ENCODE assay signal across 1 cellular context in the genomic region with DNA sequence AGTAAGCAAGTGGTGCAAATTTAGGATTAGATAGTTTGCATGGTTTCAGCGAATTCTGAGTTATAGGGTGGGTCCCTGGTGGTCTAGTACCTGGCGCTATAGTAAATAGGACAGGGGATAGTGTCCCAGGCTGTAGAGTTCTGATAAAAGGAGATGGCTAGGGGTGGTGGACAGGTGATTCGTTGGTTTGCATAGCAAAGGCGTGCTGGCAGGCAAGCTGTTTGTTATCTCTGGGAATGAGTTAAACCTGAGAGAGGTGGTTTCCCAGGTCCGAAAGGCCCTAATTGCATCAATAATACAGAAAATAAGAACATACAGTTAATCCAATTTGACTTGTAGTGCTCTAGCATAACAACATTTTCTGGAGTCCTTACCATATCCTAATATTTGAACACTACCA.
TF ChIP-seq lines count a peak whose summit lies in the region.

No MANE protein-coding gene starts in this region.

TF ChIP-seq in GM12878, 131 proteins besides CTCF, POLR2A, EP300 and RAD21:
- no peak for TF ChIP-seq SRF (IDR thresholded peaks at IDR 0.05; ENCODE audit: low read depth in 2 of 2, low read length in 2 of 2)
TF ChIP-seq in GM12878: peak in this region for 0.
